ENCODE assay signal across 2 cellular contexts in genomic region chr11:59358020-59358419, GRCh38.
TF ChIP-seq lines count a peak whose summit lies in the region.

No MANE protein-coding gene starts in this region.

TF ChIP-seq in HepG2, 621 proteins besides CTCF, POLR2A, EP300 and RAD21:
- TF ChIP-seq GPN1 (CRISPR knock-in tag; IDR thresholded peaks at IDR 0.05; ENCODE audit: borderline replicate concordance) (no peak), ZNF326 (CRISPR knock-in tag; IDR thresholded peaks at IDR 0.05; ENCODE audit: borderline replicate concordance) (no peak), KDM2A (CRISPR knock-in tag; IDR thresholded peaks at IDR 0.05; ENCODE audit: borderline replicate concordance, low read depth) (no peak), SKI (IDR thresholded peaks at IDR 0.05; ENCODE audit: partially characterized antibody) (no peak), TIGD3 (CRISPR knock-in tag; IDR thresholded peaks at IDR 0.05; ENCODE audit: borderline replicate concordance) (no peak), ZNF598 (CRISPR knock-in tag; IDR thresholded peaks at IDR 0.05; ENCODE audit: borderline replicate concordance) (no peak), KDM4B (CRISPR knock-in tag; IDR thresholded peaks at IDR 0.05) (no peak), ZNF629 (CRISPR knock-in tag; conservative IDR thresholded peaks at IDR 0.05) (0 out of 2 replicates have a peak, but pooled peaks have one; percentile 28)
TF ChIP-seq in HepG2: peak in this region for 1.

TF ChIP-seq in K562, 482 proteins besides CTCF, POLR2A, EP300 and RAD21:
- TF ChIP-seq CREBBP (IDR thresholded peaks at IDR 0.05; ENCODE audit: low read depth, low read length) = peak; percentile 37
- TF ChIP-seq ESRRA (IDR thresholded peaks at IDR 0.05; ENCODE audit: borderline replicate concordance, low read depth) = peak; percentile 78
- no peak for TF ChIP-seq POU5F1 (IDR thresholded peaks at IDR 0.05; ENCODE audit: borderline replicate concordance, low read depth, low read length, partially characterized antibody)
- TF ChIP-seq RBM25 (IDR thresholded peaks at IDR 0.05; ENCODE audit: low read depth, low read length, severe bottlenecking) = peak; percentile 68
TF ChIP-seq in K562: peak in this region for 3.
